Comparison of ENCODE assay signal across 35 cellular contexts in the genomic region with DNA sequence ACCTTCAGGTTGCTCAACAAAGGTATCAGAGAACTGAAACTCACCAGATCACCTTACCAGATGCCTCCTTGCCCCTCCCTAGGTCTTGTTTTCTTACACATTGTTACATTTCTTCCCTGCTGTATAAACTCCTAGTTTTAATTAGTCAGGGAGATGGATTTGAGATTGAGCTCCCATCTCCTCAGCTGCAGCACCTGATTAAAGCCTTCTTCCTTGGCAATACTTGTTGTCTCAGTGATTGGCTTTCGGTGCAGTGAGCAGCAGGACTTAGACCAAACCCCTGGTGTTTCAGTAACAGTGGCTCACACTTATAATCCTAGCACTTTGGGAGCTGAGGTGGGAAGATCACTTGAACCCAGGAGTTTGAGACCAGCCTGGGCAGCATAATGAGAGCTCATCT. TPM values are rescaled to one million over a fixed set of nuclear protein-coding genes. Genes with fewer than 3 reads are reported as not detected.
"Had no signal": no experiment of that assay in that cellular context is flagged by ENCODE, and none has a peak within 500 bp of the region (broad histone marks: within the 10 kb centered on the region; RNA-seq: fewer than 3 reads in every experiment).

No MANE protein-coding gene starts in this region.

- H3K36me3 ChIP-seq: adrenal gland, ascending aorta, brain microvascular endothelial cell, breast epithelium, cardiac muscle cell had no signal

- H3K27me3 ChIP-seq: adrenal gland, ascending aorta, body of pancreas, brain microvascular endothelial cell, breast epithelium, cardiac muscle cell had no signal

- H3K4me1 ChIP-seq: adrenal gland, ascending aorta, body of pancreas, breast epithelium had no signal

- ATAC-seq: activated naive CD4-positive, alpha-beta T cell treated with anti-CD3 and anti-CD28 coated beads, Interleukin-2, amount 50 U/mL, for 72 hours; activated naive CD8-positive, alpha-beta T cell treated with anti-CD3 and anti-CD28 coated beads, Interleukin-2, amount 50 U/mL, for 24 hours; activated T-cell treated with anti-CD3 and anti-CD28 coated beads, Interleukin-2, amount 50 U/mL, for 4 hours; activated T-cell treated with anti-CD3 and anti-CD28 coated beads, Interleukin-2, amount 50 U/mL, for 72 hours; activated T-helper 17 cell treated with anti-CD3 and anti-CD28 coated beads, Interleukin-2, amount 50 U/mL, for 72 hours; body of pancreas had no signal

- FAIRE-seq: astrocyte, bronchial epithelial cell had no signal

- H3K9me3 ChIP-seq: adrenal gland, ascending aorta, body of pancreas, breast epithelium had no signal

- H3K4me3 ChIP-seq: adrenal gland, ascending aorta, body of pancreas, breast epithelium, cardiac muscle cell had no signal

- DNase-seq: activated effector memory CD4-positive, alpha-beta T cell treated with anti-CD3 and anti-CD28 coated beads, Interleukin-2, amount 50 U/mL, for 16 hours; activated effector memory CD4-positive, alpha-beta T cell treated with Interleukin-2 at 50 U/mL for 16 hours; activated gamma-delta T cell; activated gamma-delta T cell treated with Interleukin-2 at 50 U/mL for 16 hours; activated naive CD4-positive, alpha-beta T cell; activated naive CD4-positive, alpha-beta T cell treated with anti-CD3 and anti-CD28 coated beads for 36 hours; activated naive CD4-positive, alpha-beta T cell treated with anti-CD3 and anti-CD28 coated beads, Interleukin-2, amount 10 ng/mL, durations not matched to agents 7 days and 5 days; activated naive CD4-positive, alpha-beta T cell treated with anti-CD3 and anti-CD28 coated beads, Interleukin-2, amount 50 U/mL, for 16 hours; activated naive CD4-positive, alpha-beta T cell treated with Interleukin-2 at 50 U/mL for 16 hours; activated naive CD8-positive, alpha-beta T cell treated with anti-CD3 and anti-CD28 coated beads for 36 hours; activated naive CD8-positive, alpha-beta T cell treated with anti-CD3 and anti-CD28 coated beads, Interleukin-2, amount 10 ng/mL, durations not matched to agents 7 days and 5 days; activated naive CD8-positive, alpha-beta T cell treated with anti-CD3 and anti-CD28 coated beads, Interleukin-2, amount 50 U/mL, for 24 hours; activated T-cell treated with anti-CD3 and anti-CD28 coated beads, Interleukin-2, amount 50 U/mL, for 24 hours; activated T-cell treated with anti-CD3 and anti-CD28 coated beads, Interleukin-2, amount 50 U/mL, for 4 hours; activated T-cell treated with anti-CD3 and anti-CD28 coated beads, Interleukin-2, amount 50 U/mL, for 48 hours; activated T-cell treated with anti-CD3 and anti-CD28 coated beads, Interleukin-2, amount 50 U/mL, for 72 hours; adrenal gland; amniotic stem cell; amygdala; anterior cingulate cortex; aorta; body of pancreas; brain microvascular endothelial cell; caudate nucleus; central memory CD4-positive, alpha-beta T cell; cerebellar nuclear complex had no signal

- H3K27ac ChIP-seq: adrenal gland, ascending aorta, body of pancreas, brain microvascular endothelial cell, breast epithelium, cardiac muscle cell had no signal

RNA-seq across cellular contexts. Expression of gene HSD17B13, which starts 59.8 kb away (rescaled TPM):
- total RNA-seq: activated naive CD8-positive, alpha-beta T cell treated with anti-CD3 and anti-CD28 coated beads for 36 hours; activated T-cell treated with anti-CD3 and anti-CD28 coated beads, Interleukin-2, amount 50 U/mL, for 4 hours; activated T-helper 1 cell treated with anti-CD3 and anti-CD28 coated beads, Interleukin-12 subunit alpha, Interleukin-12 subunit beta, Interleukin-2, Interleukin-4 antibody, amounts not matched to agents 30 ng/mL and 10 ng/mL and 1 ng/mL, durations not matched to agents 14 hours and 24 hours and 36 hours; ascending aorta; bronchial epithelial cell; chondrocyte had no signal
- polyA plus RNA-seq: cardiac muscle cell had no signal
